In the genomic region with DNA sequence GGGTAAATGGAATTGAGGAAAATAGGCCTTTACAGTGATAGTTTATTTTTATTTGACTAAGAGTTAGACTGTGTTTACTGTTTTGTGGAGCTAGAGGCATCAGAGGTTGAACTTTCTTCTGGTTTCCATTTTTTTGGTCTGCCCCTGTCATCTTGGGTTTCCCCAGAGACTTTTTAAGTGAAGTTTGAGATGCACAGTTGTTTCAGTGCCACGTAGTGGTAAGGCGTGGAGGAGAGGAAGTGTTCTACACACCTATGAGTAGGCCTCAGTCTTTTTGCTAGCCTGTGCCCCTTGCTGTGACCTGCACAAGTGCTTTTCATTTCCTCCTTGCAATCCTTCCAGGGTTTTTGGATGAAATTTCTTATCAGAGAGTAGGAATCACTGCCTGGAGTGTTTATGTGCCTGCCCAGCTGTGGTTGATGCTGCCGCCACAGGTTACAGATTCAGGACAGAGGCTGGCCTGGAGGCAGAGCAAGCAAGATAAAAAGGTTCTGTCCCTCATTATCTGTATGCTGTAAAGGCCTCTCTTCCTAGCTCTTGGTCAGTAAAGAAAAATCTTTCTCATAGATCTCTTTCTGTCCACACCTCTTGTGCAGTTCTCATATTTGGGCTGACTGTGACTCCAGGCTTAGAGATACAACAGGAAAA, we compare ENCODE assay signal across 14 cellular contexts. TPM values are rescaled to one million over a fixed set of nuclear protein-coding genes. Genes with fewer than 3 reads are reported as not detected.
A peak's percentile ranks its signal among the peaks of the same experiment; 100 is the strongest.
DNase-seq lines count a peak whose midpoint lies in the region; ATAC-seq and TF ChIP-seq lines count a peak whose summit lies in the region.
"Had no signal": no experiment of that assay in that cellular context is flagged by ENCODE, and none has a peak within 500 bp of the region (broad histone marks: within the 10 kb centered on the region; RNA-seq: fewer than 3 reads in every experiment).

No MANE protein-coding gene starts in this region.

- ATAC-seq in GM19328 (IDR thresholded peaks at IDR 0.05; ENCODE audit: unreplicated experiment) (peak; percentile 68), HG03064 (IDR thresholded peaks at IDR 0.05; ENCODE audit: low read depth, unreplicated experiment) (peak; percentile 72), HG03457 (IDR thresholded peaks at IDR 0.05; ENCODE audit: unreplicated experiment) (no peak)
- peak; percentile 60 for ATAC-seq in activated CD8-positive, alpha-beta T cell treated with anti-CD3 and anti-CD28 coated beads, Interleukin-2, amount 10 ng/mL, durations not matched to agents 7 days and 5 days

- peaks cover 4% of the 10 kb centered on the region for H3K9me3 Mint-ChIP-seq in activated CD8-positive, alpha-beta T cell treated with anti-CD3 and anti-CD28 coated beads, Interleukin-2, amount 10 ng/mL, durations not matched to agents 7 days and 5 days (ENCODE audit: insufficient read depth)

- no peaks in the 10 kb centered on the region for H3K27me3 Mint-ChIP-seq in activated CD8-positive, alpha-beta T cell treated with anti-CD3 and anti-CD28 coated beads, Interleukin-2, amount 10 ng/mL, durations not matched to agents 7 days and 5 days (ENCODE audit: low read depth)

- no peak overlapping the region for H3K27ac Mint-ChIP-seq in activated CD8-positive, alpha-beta T cell treated with anti-CD3 and anti-CD28 coated beads, Interleukin-2, amount 10 ng/mL, durations not matched to agents 7 days and 5 days

- TF ChIP-seq CTCF in GM12865 (IDR thresholded peaks at IDR 0.05; ENCODE audit: insufficient read depth, low read depth, low read length, missing control alignments) (peak; percentile 4), right atrium auricular region (IDR thresholded peaks at IDR 0.05) (no peak)

- DNase-seq in GM12865 (ENCODE audit: low read depth): peak; percentile 53
- DNase-seq in activated CD8-positive, alpha-beta T cell treated with anti-CD3 and anti-CD28 coated beads, Interleukin-2, amount 10 ng/mL, durations not matched to agents 7 days and 5 days: no peak
- DNase-seq in right atrium auricular region (ENCODE audit: low spot score): no peak
- DNase-seq in DMS79 (lab: John Stamatoyannopoulos, UW): no peak
- no peak for DNase-seq in activated effector memory CD4-positive, alpha-beta T cell treated with Interleukin-2 at 50 U/mL for 16 hours
- DNase-seq: NCI-H1417 treated with DMSO at 0.1 percent for 48 hours; nucleus accumbens; stimulated activated CD4-positive, alpha-beta T cell treated with anti-CD3 and anti-CD28 coated beads, Interleukin-4, amount 100 ng/mL, for 1 hour; thyroid gland had no signal

- H3K4me3 Mint-ChIP-seq in activated CD8-positive, alpha-beta T cell treated with anti-CD3 and anti-CD28 coated beads, Interleukin-2, amount 10 ng/mL, durations not matched to agents 7 days and 5 days: no peak overlapping the region

- peaks cover 5% of the 10 kb centered on the region for H3K36me3 Mint-ChIP-seq in activated CD8-positive, alpha-beta T cell treated with anti-CD3 and anti-CD28 coated beads, Interleukin-2, amount 10 ng/mL, durations not matched to agents 7 days and 5 days (ENCODE audit: low read depth)

- H3K4me3 ChIP-seq in GM12865 (ENCODE audit: low read depth, low read length) (no peak overlapping the region), right atrium auricular region (no peak overlapping the region)
- H3K4me3 ChIP-seq: BLaER1 treated with 17β-estradiol and CSF1 and Interleukin-3, amounts not matched to agents 10 nM and 100 nM; thyroid gland had no signal

- H3K27me3 ChIP-seq in right atrium auricular region: no peaks in the 10 kb centered on the region
- H3K27me3 ChIP-seq: BLaER1 treated with 17β-estradiol and CSF1 and Interleukin-3, amounts not matched to agents 10 nM and 100 nM; thyroid gland had no signal

- no peaks in the 10 kb centered on the region for H3K36me3 ChIP-seq in right atrium auricular region
- H3K36me3 ChIP-seq: BLaER1 treated with 17β-estradiol and CSF1 and Interleukin-3, amounts not matched to agents 10 nM and 100 nM; thyroid gland had no signal

- H3K4me1 ChIP-seq in right atrium auricular region: no peaks in the 10 kb centered on the region
- H3K4me1 ChIP-seq: BLaER1 treated with 17β-estradiol and CSF1 and Interleukin-3, amounts not matched to agents 10 nM and 100 nM; thyroid gland had no signal

- H3K27ac ChIP-seq in right atrium auricular region: no peak overlapping the region
- H3K27ac ChIP-seq: BLaER1 treated with 17β-estradiol and CSF1 and Interleukin-3, amounts not matched to agents 10 nM and 100 nM; thyroid gland had no signal

- H3K9me3 ChIP-seq in right atrium auricular region: peaks cover 0 to 6% of the 10 kb centered on the region in 2 donors
- H3K9me3 ChIP-seq: thyroid gland had no signal

- H3K4me1 Mint-ChIP-seq in activated CD8-positive, alpha-beta T cell treated with anti-CD3 and anti-CD28 coated beads, Interleukin-2, amount 10 ng/mL, durations not matched to agents 7 days and 5 days (ENCODE audit: low read depth): peaks cover 8% of the 10 kb centered on the region

- CTCF ChIA-PET in activated CD8-positive, alpha-beta T cell treated with anti-CD3 and anti-CD28 coated beads, Interleukin-2, amount 10 ng/mL, durations not matched to agents 7 days and 5 days (lab: Charles Lee): interaction anchor here (1.3 kb wide), 1 partner anchor 22 kb away, joined by 7 read pairs; a partner anchor contains a TSS

- POLR2A ChIA-PET in activated CD8-positive, alpha-beta T cell treated with anti-CD3 and anti-CD28 coated beads, Interleukin-2, amount 10 ng/mL, durations not matched to agents 7 days and 5 days (lab: Charles Lee): interaction anchor here (2.3 kb wide), 1 partner anchor 21 kb away, joined by 14 read pairs; a partner anchor contains a TSS

RNA-seq across cellular contexts. Expression of a gene that starts 12.5 kb away (rescaled TPM):
- total RNA-seq in activated CD8-positive, alpha-beta T cell treated with anti-CD3 and anti-CD28 coated beads, Interleukin-2, amount 10 ng/mL, durations not matched to agents 7 days and 5 days: not detected
- not detected for total RNA-seq in right atrium auricular region
- total RNA-seq: epithelial cell of proximal tubule, thyroid gland had no signal

RNA-seq across cellular contexts. Expression of a gene that starts 21.4 kb away (rescaled TPM):
- 10 to 100 TPM; 22.0 to 23.1 TPM for total RNA-seq in activated CD8-positive, alpha-beta T cell treated with anti-CD3 and anti-CD28 coated beads, Interleukin-2, amount 10 ng/mL, durations not matched to agents 7 days and 5 days
- 10 to 100 TPM; 15.4 to 22.2 TPM for total RNA-seq in right atrium auricular region

RNA-seq across cellular contexts. Expression of a gene that starts 35.9 kb away (rescaled TPM):
- total RNA-seq in activated CD8-positive, alpha-beta T cell treated with anti-CD3 and anti-CD28 coated beads, Interleukin-2, amount 10 ng/mL, durations not matched to agents 7 days and 5 days: not detected
- not detected for total RNA-seq in right atrium auricular region
- total RNA-seq: epithelial cell of proximal tubule, thyroid gland had no signal
